In the genomic region with DNA sequence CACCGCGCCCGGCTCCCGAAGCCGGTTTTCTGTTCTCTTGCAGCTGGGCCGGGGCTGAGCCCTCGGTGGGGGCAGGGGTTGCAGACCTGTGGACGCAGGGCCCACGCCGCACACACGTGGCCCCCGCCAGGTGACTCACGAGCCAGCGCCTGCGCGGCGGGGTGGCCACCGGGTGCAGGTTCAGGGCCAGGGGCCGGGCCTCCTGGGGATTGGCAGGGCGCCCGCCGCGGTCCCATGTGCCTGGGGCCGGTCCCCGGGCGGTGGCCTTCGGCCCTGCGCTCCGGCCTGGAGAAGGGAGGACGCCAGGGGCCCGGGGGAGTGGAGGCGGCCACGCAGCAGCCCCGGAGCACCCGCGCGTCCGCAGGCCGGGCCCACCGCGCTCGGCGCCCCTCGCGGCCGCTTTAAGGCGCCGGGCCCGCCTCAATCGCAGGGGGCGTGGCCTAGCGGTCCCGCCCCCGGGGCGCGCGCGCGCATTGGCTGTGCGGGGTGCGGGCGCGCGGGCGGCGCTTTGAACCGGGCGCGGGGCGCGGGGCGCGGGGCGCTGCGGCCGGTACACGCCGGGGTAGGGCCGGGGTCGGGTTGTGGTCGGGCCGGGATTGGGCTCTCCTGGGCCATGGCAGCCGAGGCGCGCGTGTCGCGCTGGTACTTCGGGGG, we compare ENCODE assay signal across 8 cellular contexts. TPM values are rescaled to one million over a fixed set of nuclear protein-coding genes. Genes with fewer than 3 reads are reported as not detected.
DNase-seq lines count a peak whose midpoint lies in the region; ATAC-seq and TF ChIP-seq lines count a peak whose summit lies in the region.

A gene with protein sequence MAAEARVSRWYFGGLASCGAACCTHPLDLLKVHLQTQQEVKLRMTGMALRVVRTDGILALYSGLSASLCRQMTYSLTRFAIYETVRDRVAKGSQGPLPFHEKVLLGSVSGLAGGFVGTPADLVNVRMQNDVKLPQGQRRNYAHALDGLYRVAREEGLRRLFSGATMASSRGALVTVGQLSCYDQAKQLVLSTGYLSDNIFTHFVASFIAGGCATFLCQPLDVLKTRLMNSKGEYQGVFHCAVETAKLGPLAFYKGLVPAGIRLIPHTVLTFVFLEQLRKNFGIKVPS (plus strand): TSS at position 471 of the 654 bp plus-strand sequence. CDS start 143 bp downstream, at position 614.

- CTCF ChIA-PET in HEK293T (lab: Yijun Ruan, JAX): interaction anchor here (0.9 to 1.6 kb wide), 3 partner anchors 10 to 37 kb away, joined by 3 to 7 read pairs (median 3); no protein-coding TSS in a partner anchor

- H3K4me1 ChIP-seq in prostate gland (replicated peaks) (peaks cover 21% of the 10 kb centered on the region), upper lobe of right lung (peaks cover 25% of the 10 kb centered on the region)

- WGBS in adipose tissue, 3 donors: 0 to 1% (median 0%) methylated on average over 75 to 87 of the region's 89 CpGs
- WGBS in prostate gland: under 1% methylated on average over 73 of the region's 89 CpGs

- H3K36me3 ChIP-seq in prostate gland (no peaks in the 10 kb centered on the region), upper lobe of right lung (peaks cover 8% of the 10 kb centered on the region)

- intact Hi-C loops in T-helper 1 cell treated with Interleukin-12 subunit alpha and Interleukin-12 subunit beta and Interleukin-4 antibody, amounts not matched to agents 30 ng/mL and 1 ng/mL, for 36 hours (cut with micrococcal nuclease): loop anchor here (1.0 kb wide), 3 partner anchors 9 to 148 kb away; a partner anchor contains a TSS
- intact Hi-C loops in left ventricle myocardium superior (cut with micrococcal nuclease): no loop called here
- intact Hi-C loops in prostate gland (cut with DNase I): no loop called here
- intact Hi-C loops in upper lobe of right lung (cut with DNase I): no loop called here

- H3K4me3 ChIP-seq in prostate gland: peak within 1 kb of the TSS; percentile 82 to 93
- peak within 1 kb of the TSS; percentile 75 for H3K4me3 ChIP-seq in upper lobe of right lung

- POLR2A ChIA-PET in HEK293T (lab: Yijun Ruan, JAX): interaction anchor here (0.6 to 7.5 kb wide), 8 partner anchors 9 to 186 kb away, joined by 3 to 76 read pairs (median 6); a partner anchor contains a TSS

- H3K9me3 ChIP-seq in prostate gland: no peaks in the 10 kb centered on the region
- H3K9me3 ChIP-seq in upper lobe of right lung: no peaks in the 10 kb centered on the region

- no peak within 1 kb of the TSS for H3K27ac ChIP-seq in adipose tissue (ENCODE audit: low read depth, low read length)
- peak within 1 kb of the TSS; percentile 64 to 75 for H3K27ac ChIP-seq in prostate gland
- H3K27ac ChIP-seq in upper lobe of right lung: peak within 1 kb of the TSS; percentile 47

- H3K27me3 ChIP-seq in prostate gland (replicated peaks; ENCODE audit: insufficient read depth) (no peaks in the 10 kb centered on the region), upper lobe of right lung (no peaks in the 10 kb centered on the region)

- TF ChIP-seq POLR2A in prostate gland (IDR thresholded peaks at IDR 0.05): peak; percentile 21

- ATAC-seq in left ventricle myocardium superior: peak; percentile 86
- peak; percentile 87 for ATAC-seq in upper lobe of right lung

- in situ Hi-C loops in G401 (cut with HindIII; ENCODE audit: low sequenced_read_pairs): no loop called here

- TF ChIP-seq CTCF in prostate gland (IDR thresholded peaks at IDR 0.05) (peak in 3 of 4 experiments; percentile 7 to 62 (median 50)), upper lobe of right lung (IDR thresholded peaks at IDR 0.05) (no peak)

- DNase-seq in G401 (ENCODE audit: low spot score) (peak; percentile 68), HEK293T (ENCODE audit: extremely low spot score) (peak; percentile 90), NCI-H1105 treated with DMSO at 0.1 percent for 48 hours (lab: John Stamatoyannopoulos, UW) (peak; percentile 74), left ventricle myocardium superior (peak; percentile 89), prostate gland (ENCODE audit: low spot score) (peak; percentile 49), upper lobe of right lung (peak; percentile 93)

TF ChIP-seq in HEK293T, 16 proteins besides CTCF, POLR2A, EP300 and RAD21:
- TF ChIP-seq HDGF (IDR thresholded peaks at IDR 0.05; ENCODE audit: borderline replicate concordance): no peak
- no peak for TF ChIP-seq NFRKB (IDR thresholded peaks at IDR 0.05)
- no peak for TF ChIP-seq SP1 (IDR thresholded peaks at IDR 0.05)
- no peak for TF ChIP-seq SUZ12 (IDR thresholded peaks at IDR 0.05)
- TF ChIP-seq FOXM1 (IDR thresholded peaks at IDR 0.05; ENCODE audit: borderline replicate concordance): peak; percentile 79
- TF ChIP-seq FOXA1 (IDR thresholded peaks at IDR 0.05): no peak
- no peak for TF ChIP-seq TARDBP (IDR thresholded peaks at IDR 0.05)
- peak; percentile 88 for TF ChIP-seq L3MBTL2 (conservative IDR thresholded peaks at IDR 0.05)
- TF ChIP-seq ARNT (IDR thresholded peaks at IDR 0.05): peak; percentile 3; the same call in 1 of the 2 replicates
- no peak for TF ChIP-seq CTBP1 (IDR thresholded peaks at IDR 0.05; ENCODE audit: borderline replicate concordance)
- no peak for TF ChIP-seq LEF1 (IDR thresholded peaks at IDR 0.05; ENCODE audit: borderline replicate concordance)
- TF ChIP-seq ELF4 (IDR thresholded peaks at IDR 0.05): no peak
- no peak for TF ChIP-seq FOXK2 (IDR thresholded peaks at IDR 0.05)

RNA-seq across cellular contexts. Expression of the gene that starts here (rescaled TPM):
- 72.3 and 73.9 TPM in 2 replicates for total RNA-seq in G401 (2014; rRNA removed; shearing (Covaris generic))
- 25.9 and 26.9 TPM in 2 replicates for total RNA-seq in T-helper 1 cell treated with Interleukin-12 subunit alpha and Interleukin-12 subunit beta and Interleukin-4 antibody, amounts not matched to agents 30 ng/mL and 1 ng/mL, for 36 hours
- 10 to 100 TPM; 18.7 to 61.4 (median 43.2) TPM for polyA plus RNA-seq in adipose tissue
- total RNA-seq in left ventricle myocardium superior (8.6 TPM), prostate gland (10 to 100 TPM; 39.1 to 39.4 TPM), upper lobe of right lung (6.3 TPM)
